ENCODE assay signal across 23 cellular contexts in the genomic region with DNA sequence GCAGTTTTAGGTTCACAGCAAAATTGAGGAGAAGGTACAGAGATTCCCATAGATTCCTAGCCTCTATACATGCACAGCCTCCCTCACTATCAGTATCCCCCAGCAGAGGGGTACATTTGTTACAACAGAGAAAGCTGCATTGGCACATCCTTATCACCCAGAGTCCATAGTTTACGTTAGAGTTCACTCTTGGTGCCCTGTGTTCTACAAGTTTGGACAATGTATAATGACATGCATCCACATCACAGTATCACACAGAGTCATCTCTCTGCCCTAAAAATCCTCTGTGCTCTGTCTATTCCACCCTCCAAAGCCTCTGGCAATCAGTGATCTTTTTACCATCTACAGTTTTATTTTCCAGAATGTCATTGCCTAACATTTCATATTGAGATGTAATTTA. TPM values are rescaled to one million over a fixed set of nuclear protein-coding genes. Genes with fewer than 3 reads are reported as not detected.
"Had no signal": no experiment of that assay in that cellular context is flagged by ENCODE, and none has a peak within 500 bp of the region (broad histone marks: within the 10 kb centered on the region; RNA-seq: fewer than 3 reads in every experiment).

No MANE protein-coding gene starts in this region.

- H3K36me3 ChIP-seq: brain microvascular endothelial cell, esophagus squamous epithelium, sigmoid colon, tibial artery had no signal

- H3K4me3 ChIP-seq: esophagus squamous epithelium, lung, sigmoid colon, tibial artery had no signal

- H3K27me3 ChIP-seq: brain microvascular endothelial cell, esophagus squamous epithelium, sigmoid colon, tibial artery had no signal

- FAIRE-seq: urothelium cell line had no signal

- ATAC-seq: activated CD8-positive, alpha-beta memory T cell treated with anti-CD3 and anti-CD28 coated beads, Interleukin-2, amount 10 ng/mL, durations not matched to agents 7 days and 5 days; activated naive CD8-positive, alpha-beta T cell treated with anti-CD3 and anti-CD28 coated beads, Interleukin-2, amount 50 U/mL, for 24 hours had no signal

- DNase-seq: activated CD4-positive, alpha-beta memory T cell treated with anti-CD3 and anti-CD28 coated beads, Interleukin-2, amount 10 ng/mL, durations not matched to agents 7 days and 5 days; activated CD4-positive, alpha-beta T cell treated with anti-CD3 and anti-CD28 coated beads for 48 hours; activated CD8-positive, alpha-beta memory T cell treated with anti-CD3 and anti-CD28 coated beads, Interleukin-2, amount 10 ng/mL, durations not matched to agents 7 days and 5 days; activated naive CD4-positive, alpha-beta T cell treated with anti-CD3 and anti-CD28 coated beads, Interleukin-2, amount 10 ng/mL, durations not matched to agents 7 days and 5 days; activated naive CD8-positive, alpha-beta T cell treated with anti-CD3 and anti-CD28 coated beads, Interleukin-2, amount 50 U/mL, for 24 hours; activated T-cell treated with anti-CD3 and anti-CD28 coated beads, Interleukin-2, amount 50 U/mL, for 1 hour; anterior cingulate cortex; brain microvascular endothelial cell; cerebellar nuclear complex; effector CD4-positive, alpha-beta T cell; esophagus squamous epithelium; midbrain; nucleus accumbens; sigmoid colon; stimulated activated CD8-positive, alpha-beta memory T cell treated with anti-CD3 and anti-CD28 coated beads, Interleukin-4, amount 100 ng/mL, for 48 hours; stimulated activated naive CD4-positive, alpha-beta T cell treated with Interleukin-2 at 50 U/mL for 16 hours; tibial artery had no signal

- H3K9me3 ChIP-seq: esophagus squamous epithelium, sigmoid colon, tibial artery had no signal

- H3K27ac ChIP-seq: brain microvascular endothelial cell, esophagus squamous epithelium, sigmoid colon, tibial artery had no signal

RNA-seq across cellular contexts. Expression of gene RGS16, which starts 22.3 kb away (rescaled TPM):
- total RNA-seq: renal cortical epithelial cell had no signal

RNA-seq across cellular contexts. Expression of gene RGS8, which starts 57.9 kb away (rescaled TPM):
- total RNA-seq: activated CD4-positive, alpha-beta memory T cell treated with anti-CD3 and anti-CD28 coated beads, Interleukin-2, amount 10 ng/mL, durations not matched to agents 7 days and 5 days; activated CD8-positive, alpha-beta memory T cell treated with anti-CD3 and anti-CD28 coated beads, Interleukin-2, amount 10 ng/mL, durations not matched to agents 7 days and 5 days; esophagus squamous epithelium; fibroblast of villous mesenchyme; glomerular endothelial cell; renal cortical epithelial cell; subcutaneous adipose tissue had no signal
